In the genomic region with DNA sequence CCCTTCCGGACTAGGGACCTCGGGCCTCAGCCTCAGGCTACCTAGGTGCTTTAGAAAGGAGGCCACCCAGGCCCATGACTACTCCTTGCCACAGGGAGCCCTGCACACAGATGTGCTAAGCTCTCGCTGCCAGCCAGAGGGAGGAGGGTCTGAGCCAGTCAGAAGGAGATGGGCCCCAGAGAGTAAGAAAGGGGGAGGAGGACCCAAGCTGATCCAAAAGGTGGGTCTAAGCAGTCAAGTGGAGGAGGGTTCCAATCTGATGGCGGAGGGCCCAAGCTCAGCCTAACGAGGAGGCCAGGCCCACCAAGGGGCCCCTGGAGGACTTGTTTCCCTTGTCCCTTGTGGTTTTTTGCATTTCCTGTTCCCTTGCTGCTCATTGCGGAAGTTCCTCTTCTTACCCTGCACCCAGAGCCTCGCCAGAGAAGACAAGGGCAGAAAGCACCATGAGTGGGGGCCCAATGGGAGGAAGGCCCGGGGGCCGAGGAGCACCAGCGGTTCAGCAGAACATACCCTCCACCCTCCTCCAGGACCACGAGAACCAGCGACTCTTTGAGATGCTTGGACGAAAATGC, we compare ENCODE assay signal across 8 cellular contexts. TPM values are rescaled to one million over a fixed set of nuclear protein-coding genes. Genes with fewer than 3 reads are reported as not detected.
DNase-seq lines count a peak whose midpoint lies in the region; TF ChIP-seq lines count a peak whose summit lies in the region.

WAS (plus strand) TSS at position 389 of the 572 bp plus-strand sequence; CDS start at position 444, 55 bp downstream.

- peak within 1 kb of the TSS; percentile 92 for H3K27ac ChIP-seq in HL-60 (replicated peaks)

- H3K4me3 ChIP-seq in HL-60 (replicated peaks; ENCODE audit: insufficient read depth, low read length) (peak within 1 kb of the TSS; percentile 74), mononuclear cell (ENCODE audit: low read length) (peak within 1 kb of the TSS; percentile 66), HAP-1 (no peak within 1 kb of the TSS)

- TF ChIP-seq CTCF in HL-60 (IDR thresholded peaks at IDR 0.05; ENCODE audit: insufficient read depth, low read length), result no peak

- no peaks in the 10 kb centered on the region for H3K27me3 ChIP-seq in HL-60 (ENCODE audit: insufficient read depth, poor library complexity, severe bottlenecking)
- no peaks in the 10 kb centered on the region for H3K27me3 ChIP-seq in mononuclear cell (ENCODE audit: insufficient read depth, low read length)
- H3K27me3 ChIP-seq in HAP-1 (ENCODE audit: low read depth), result peaks cover 24% of the 10 kb centered on the region

- H3K9me3 ChIP-seq in mononuclear cell (ENCODE audit: low read depth, low read length), result no peaks in the 10 kb centered on the region
- no peaks in the 10 kb centered on the region for H3K9me3 ChIP-seq in HAP-1

- no peaks in the 10 kb centered on the region for H3K36me3 ChIP-seq in HAP-1 (replicated peaks)

- DNase-seq in SIG-M5 treated with dmso at 0.1 percent for 504 hours (lab: John Stamatoyannopoulos, UW; ENCODE audit: unreplicated experiment), result peak; percentile 85
- no peak for DNase-seq in SIG-M5 (lab: John Stamatoyannopoulos, UW)
- peak; percentile 56 to 88 for DNase-seq in HL-60 (ENCODE audit: low read depth in 1 of 2, low spot score in 1 of 2)
- DNase-seq in activated T-cell treated with anti-CD3 and anti-CD28 coated beads for 48 hours (ENCODE audit: low read depth), result peak; percentile 30
- no peak for DNase-seq in AG08396 (ENCODE audit: low spot score)
- DNase-seq in HAP-1 (ENCODE audit: low spot score in 2 of 2), result no peak
- no peak for DNase-seq in LoVo (ENCODE audit: low spot score)

- in situ Hi-C loops in HAP-1 (cut with MboI; ENCODE audit: low sequenced_read_pairs), result no loop called here

- H3K4me1 ChIP-seq in mononuclear cell (ENCODE audit: insufficient read depth, low read length), result peaks cover 75% of the 10 kb centered on the region
- no peaks in the 10 kb centered on the region for H3K4me1 ChIP-seq in HAP-1

RNA-seq across cellular contexts. Expression of gene WAS, which starts in this region (rescaled TPM):
- total RNA-seq in mononuclear cell, result 64.3 TPM

Comparison
In these comparisons a context has a peak if more than half of its experiments do, and no peak if none do; other contexts are left out.
1. DNase-seq: peak in SIG-M5 treated with dmso at 0.1 percent for 504 hours (single experiment), HL-60 (2 of 2) and activated T-cell treated with anti-CD3 and anti-CD28 coated beads for 48 hours (single experiment); none in SIG-M5 (single experiment), AG08396 (single experiment), HAP-1 (0 of 2) and LoVo (single experiment).